8 cellular contexts compared by ENCODE assay signal in genomic region chr4:54322817-54323417, GRCh38.
DNase-seq lines count a peak whose midpoint lies in the region; ATAC-seq and TF ChIP-seq lines count a peak whose summit lies in the region.

No MANE protein-coding gene starts in this region.

- H3K36me3 Mint-ChIP-seq in activated naive CD8-positive, alpha-beta T cell treated with anti-CD3 and anti-CD28 coated beads, Interleukin-2, amount 10 ng/mL, durations not matched to agents 7 days and 5 days, result no peaks in the 10 kb centered on the region

- no peaks in the 10 kb centered on the region for H3K79me2 ChIP-seq in Loucy (ENCODE audit: insufficient read depth, low read length)

- no peaks in the 10 kb centered on the region for H3K27me3 ChIP-seq in Loucy (ENCODE audit: insufficient read depth, low read length, poor library complexity, severe bottlenecking)
- no peaks in the 10 kb centered on the region for H3K27me3 ChIP-seq in heart left ventricle
- no peaks in the 10 kb centered on the region for H3K27me3 ChIP-seq in psoas muscle (ENCODE audit: insufficient read depth in 3 of 3, low read length in 2 of 3)

- H3K4me3 ChIP-seq in Loucy (ENCODE audit: low read length, poor library complexity, severe bottlenecking) (no peak overlapping the region), heart left ventricle (no peak overlapping the region), psoas muscle (no peak overlapping the region)

- no peak overlapping the region for H3K27ac Mint-ChIP-seq in activated naive CD8-positive, alpha-beta T cell treated with anti-CD3 and anti-CD28 coated beads, Interleukin-2, amount 10 ng/mL, durations not matched to agents 7 days and 5 days

- TF ChIP-seq POLR2A in heart left ventricle (IDR thresholded peaks at IDR 0.05), result no peak

- peak; percentile 39 for ATAC-seq in activated naive CD8-positive, alpha-beta T cell treated with anti-CD3 and anti-CD28 coated beads, Interleukin-2, amount 10 ng/mL, durations not matched to agents 7 days and 5 days (ENCODE audit: low read depth)
- ATAC-seq in heart left ventricle (peak; percentile 47 to 80 (median 78)), psoas muscle (peak; percentile 72 to 80 (median 75))

- H3K27ac ChIP-seq in heart left ventricle (no peak overlapping the region), psoas muscle (no peak overlapping the region)

- H3K9me3 Mint-ChIP-seq in activated naive CD8-positive, alpha-beta T cell treated with anti-CD3 and anti-CD28 coated beads, Interleukin-2, amount 10 ng/mL, durations not matched to agents 7 days and 5 days, result peaks cover 2% of the 10 kb centered on the region

- H3K4me1 ChIP-seq in Loucy (ENCODE audit: insufficient read depth, low read length, poor library complexity, severe bottlenecking) (no peaks in the 10 kb centered on the region), heart left ventricle (peaks cover 0 to 3% (median 0%) of the 10 kb centered on the region in 12 donors), psoas muscle (no peaks in the 10 kb centered on the region)

- DNase-seq in HCEC 1CT, result peak; percentile 24
- peak; percentile 70 for DNase-seq in RKO (ENCODE audit: low spot score)
- peak; percentile 41 for DNase-seq in activated naive CD8-positive, alpha-beta T cell treated with anti-CD3 and anti-CD28 coated beads, Interleukin-2, amount 10 ng/mL, durations not matched to agents 7 days and 5 days
- peak in 4 of 5 donors; percentile 51 to 64 (median 60) for DNase-seq in heart left ventricle
- DNase-seq in psoas muscle, result peak; percentile 35 to 59
- no peak for DNase-seq in mesenteric fat pad (ENCODE audit: low spot score)

- H3K9me3 ChIP-seq in Loucy (ENCODE audit: insufficient read depth, low read depth, low read length) (no peaks in the 10 kb centered on the region), heart left ventricle (no peaks in the 10 kb centered on the region), psoas muscle (no peaks in the 10 kb centered on the region)

- POLR2A ChIA-PET in activated naive CD8-positive, alpha-beta T cell treated with anti-CD3 and anti-CD28 coated beads, Interleukin-2, amount 10 ng/mL, durations not matched to agents 7 days and 5 days (lab: Charles Lee), result no interaction called here

- 38 to 44% (median 40%) methylated on average over 10 of the region's 10 CpGs for WGBS in heart left ventricle, 4 donors
- WGBS in psoas muscle, 3 donors, result 41 to 43% (median 42%) methylated on average over 10 of the region's 10 CpGs

- H3K27me3 Mint-ChIP-seq in activated naive CD8-positive, alpha-beta T cell treated with anti-CD3 and anti-CD28 coated beads, Interleukin-2, amount 10 ng/mL, durations not matched to agents 7 days and 5 days, result no peaks in the 10 kb centered on the region

- H3K9me2 ChIP-seq in Loucy (replicated peaks; ENCODE audit: low read depth, low read length), result no peaks in the 10 kb centered on the region

- intact Hi-C loops in heart left ventricle (cut with DNase I) (loop anchor here (1.0 to 10.0 kb wide), 15 partner anchors 110 to 992 kb away; partner anchors contain the start of gene KIT (in 2 of the 10)), psoas muscle (cut with DNase I) (loop anchor here (2.0 to 5.0 kb wide), 2 partner anchors 118 to 639 kb away; no protein-coding TSS in a partner anchor)

- no peak overlapping the region for H2AFZ ChIP-seq in Loucy (ENCODE audit: low read length)

- no peak overlapping the region for H3K9ac ChIP-seq in Loucy (ENCODE audit: low read depth, low read length, poor library complexity, severe bottlenecking)

- H4K20me1 ChIP-seq in Loucy (ENCODE audit: insufficient read depth, low read length, poor library complexity, severe bottlenecking), result no peaks in the 10 kb centered on the region

- H3K4me2 ChIP-seq in Loucy (ENCODE audit: low read depth, low read length, poor library complexity, severe bottlenecking), result no peak overlapping the region

- TF ChIP-seq CTCF in GM12872 (IDR thresholded peaks at IDR 0.05; ENCODE audit: insufficient read depth, low read depth, low read length) (peak; percentile 77), Loucy (conservative IDR thresholded peaks at IDR 0.05; ENCODE audit: low read length) (peak; percentile 77), heart left ventricle (IDR thresholded peaks at IDR 0.05) (peak; percentile 63 to 83 (median 72)), psoas muscle (IDR thresholded peaks at IDR 0.05) (peak; percentile 75)

- no peaks in the 10 kb centered on the region for H3F3A ChIP-seq in Loucy (ENCODE audit: low read depth)

- H3K36me3 ChIP-seq in Loucy (ENCODE audit: insufficient read depth, low read length) (no peaks in the 10 kb centered on the region), heart left ventricle (no peaks in the 10 kb centered on the region), psoas muscle (ENCODE audit: insufficient read depth in 1 of 2, low read depth in 1 of 2) (no peaks in the 10 kb centered on the region)

- H3K4me1 Mint-ChIP-seq in activated naive CD8-positive, alpha-beta T cell treated with anti-CD3 and anti-CD28 coated beads, Interleukin-2, amount 10 ng/mL, durations not matched to agents 7 days and 5 days, result no peaks in the 10 kb centered on the region

- no peak overlapping the region for H3K4me3 Mint-ChIP-seq in activated naive CD8-positive, alpha-beta T cell treated with anti-CD3 and anti-CD28 coated beads, Interleukin-2, amount 10 ng/mL, durations not matched to agents 7 days and 5 days
